In the genomic region with DNA sequence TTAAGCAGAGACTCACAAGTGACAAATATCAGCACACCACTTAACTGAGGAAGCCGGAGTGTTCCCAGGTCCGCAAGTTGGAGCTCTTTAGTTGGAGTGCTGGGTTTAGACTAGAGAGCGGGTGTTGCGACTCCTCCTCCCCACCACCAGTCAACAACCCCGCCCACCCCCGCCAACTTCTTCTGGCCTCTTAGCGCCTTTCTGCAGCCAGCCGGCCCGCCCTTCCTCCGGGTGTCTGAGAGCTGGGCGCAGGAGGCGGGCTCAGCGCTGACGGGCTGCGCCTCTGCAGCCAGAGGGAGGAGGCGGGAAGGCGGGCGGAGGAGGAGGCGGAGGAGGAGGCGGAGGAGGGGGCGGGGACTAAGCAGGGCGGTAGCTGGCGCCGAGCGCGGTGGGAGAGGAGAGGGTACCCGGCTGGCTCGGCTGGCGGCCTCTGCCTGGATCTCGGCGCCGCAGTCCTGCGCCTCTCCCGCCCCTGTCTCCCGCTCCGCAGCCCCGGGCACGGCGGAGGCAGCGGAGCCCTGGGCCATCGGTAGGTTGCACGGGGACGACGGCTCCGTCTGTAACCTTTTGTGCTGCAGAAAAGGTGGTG, we compare ENCODE assay signal across 8 cellular contexts. TPM values are rescaled to one million over a fixed set of nuclear protein-coding genes. Genes with fewer than 3 reads are reported as not detected.
DNase-seq lines count a peak whose midpoint lies in the region; ATAC-seq and TF ChIP-seq lines count a peak whose summit lies in the region.

A gene with protein sequence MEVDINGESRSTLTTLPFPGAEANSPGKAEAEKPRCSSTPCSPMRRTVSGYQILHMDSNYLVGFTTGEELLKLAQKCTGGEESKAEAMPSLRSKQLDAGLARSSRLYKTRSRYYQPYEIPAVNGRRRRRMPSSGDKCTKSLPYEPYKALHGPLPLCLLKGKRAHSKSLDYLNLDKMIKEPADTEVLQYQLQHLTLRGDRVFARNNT (plus strand): TSS at position 396 of the 589 bp plus-strand sequence. CDS start 17,157 bp downstream, outside the sequence.

- peak; percentile 79 for ATAC-seq in GM21723 (IDR thresholded peaks at IDR 0.05; ENCODE audit: unreplicated experiment)

- peak within 1 kb of the TSS; percentile 93 to 97 for H3K27ac ChIP-seq in mucosa of rectum (ENCODE audit: low read depth in 2 of 2, low read length in 2 of 2)

- H3K4me3 ChIP-seq in mucosa of rectum (ENCODE audit: low read length in 2 of 2): peak within 1 kb of the TSS; percentile 80 to 90

- no peaks in the 10 kb centered on the region for H3K27me3 ChIP-seq in mucosa of rectum (ENCODE audit: control insufficient read depth in 2 of 2, insufficient read depth in 2 of 2, low read length in 2 of 2)

- H3K9me3 ChIP-seq in mucosa of rectum (ENCODE audit: control insufficient read depth in 2 of 2, low read length in 2 of 2): no peaks in the 10 kb centered on the region

- peak within 1 kb of the TSS; percentile 75 to 88 for H3K9ac ChIP-seq in mucosa of rectum (ENCODE audit: low read depth in 1 of 2, low read length in 2 of 2)

- peak; percentile 84 for TF ChIP-seq POLR2A in erythroblast (IDR thresholded peaks at IDR 0.05; ENCODE audit: low read length)

- H3K36me3 ChIP-seq in mucosa of rectum (ENCODE audit: control insufficient read depth in 2 of 2, insufficient read depth in 2 of 2, low read length in 2 of 2): no peaks in the 10 kb centered on the region

- DNase-seq in DMS53 treated with DMSO at 0.1 percent for 48 hours (lab: John Stamatoyannopoulos, UW; ENCODE audit: unreplicated experiment): peak; percentile 85
- DNase-seq in KBM-7: peak; percentile 96
- peak; percentile 92 for DNase-seq in activated T-cell treated with anti-CD3 and anti-CD28 coated beads, Interleukin-2, amount 50 U/mL, for 48 hours
- DNase-seq in erythroblast (lab: John Stamatoyannopoulos, UW): peak; percentile 98 to 99
- peak; percentile 72 to 89 for DNase-seq in stimulated activated CD8-positive, alpha-beta memory T cell treated with anti-CD3 and anti-CD28 coated beads, Interleukin-4, amount 100 ng/mL, for 4 hours (ENCODE audit: low read depth in 2 of 2, low spot score in 1 of 2)

- peaks cover 4 to 23% of the 10 kb centered on the region in 2 donors for H3K4me1 ChIP-seq in mucosa of rectum (ENCODE audit: control insufficient read depth in 2 of 2, insufficient read depth in 2 of 2, low read length in 2 of 2)

- in situ Hi-C loops in KBM-7 (cut with MboI; ENCODE audit: low pct_unique_long_range_greater_than_20kb, low sequenced_read_pairs): no loop called here

TF ChIP-seq in PFSK-1, 5 proteins besides CTCF, POLR2A, EP300 and RAD21:
- TF ChIP-seq, protein P1, sequence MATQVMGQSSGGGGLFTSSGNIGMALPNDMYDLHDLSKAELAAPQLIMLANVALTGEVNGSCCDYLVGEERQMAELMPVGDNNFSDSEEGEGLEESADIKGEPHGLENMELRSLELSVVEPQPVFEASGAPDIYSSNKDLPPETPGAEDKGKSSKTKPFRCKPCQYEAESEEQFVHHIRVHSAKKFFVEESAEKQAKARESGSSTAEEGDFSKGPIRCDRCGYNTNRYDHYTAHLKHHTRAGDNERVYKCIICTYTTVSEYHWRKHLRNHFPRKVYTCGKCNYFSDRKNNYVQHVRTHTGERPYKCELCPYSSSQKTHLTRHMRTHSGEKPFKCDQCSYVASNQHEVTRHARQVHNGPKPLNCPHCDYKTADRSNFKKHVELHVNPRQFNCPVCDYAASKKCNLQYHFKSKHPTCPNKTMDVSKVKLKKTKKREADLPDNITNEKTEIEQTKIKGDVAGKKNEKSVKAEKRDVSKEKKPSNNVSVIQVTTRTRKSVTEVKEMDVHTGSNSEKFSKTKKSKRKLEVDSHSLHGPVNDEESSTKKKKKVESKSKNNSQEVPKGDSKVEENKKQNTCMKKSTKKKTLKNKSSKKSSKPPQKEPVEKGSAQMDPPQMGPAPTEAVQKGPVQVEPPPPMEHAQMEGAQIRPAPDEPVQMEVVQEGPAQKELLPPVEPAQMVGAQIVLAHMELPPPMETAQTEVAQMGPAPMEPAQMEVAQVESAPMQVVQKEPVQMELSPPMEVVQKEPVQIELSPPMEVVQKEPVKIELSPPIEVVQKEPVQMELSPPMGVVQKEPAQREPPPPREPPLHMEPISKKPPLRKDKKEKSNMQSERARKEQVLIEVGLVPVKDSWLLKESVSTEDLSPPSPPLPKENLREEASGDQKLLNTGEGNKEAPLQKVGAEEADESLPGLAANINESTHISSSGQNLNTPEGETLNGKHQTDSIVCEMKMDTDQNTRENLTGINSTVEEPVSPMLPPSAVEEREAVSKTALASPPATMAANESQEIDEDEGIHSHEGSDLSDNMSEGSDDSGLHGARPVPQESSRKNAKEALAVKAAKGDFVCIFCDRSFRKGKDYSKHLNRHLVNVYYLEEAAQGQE (IDR thresholded peaks at IDR 0.05; ENCODE audit: insufficient read depth in 1 of 2, low read depth in 2 of 2, low read length in 2 of 2): peak in 1 of 2 experiments; percentile 23; a peak in 1 of 4 replicates
- no peak for TF ChIP-seq SIN3A (IDR thresholded peaks at IDR 0.05; ENCODE audit: borderline replicate concordance, insufficient read depth, low read length)
- peak; percentile 84 for TF ChIP-seq POLR2AphosphoS5 (IDR thresholded peaks at IDR 0.05; ENCODE audit: low read depth, low read length)
- TF ChIP-seq TAF1 (IDR thresholded peaks at IDR 0.05; ENCODE audit: borderline replicate concordance, insufficient read depth, low read length): peak; percentile 82; the same call in 1 of the 2 replicates
- peak; percentile 95 for TF ChIP-seq FOXP2 (optimal IDR thresholded peaks at IDR 0.05; ENCODE audit: borderline replicate concordance, extremely low read depth, extremely low read length, insufficient read depth)

RNA-seq across cellular contexts. Expression of the gene that starts here (rescaled TPM):
- 7.1 TPM for polyA plus RNA-seq in PFSK-1 (2012; ENCODE audit: insufficient read length, low read depth)

Comparison
In these comparisons a context has a peak if more than half of its experiments do, and no peak if none do; other contexts are left out.
1. Peak in every context shown above with its lines: DNase-seq, ATAC-seq, H3K4me3 ChIP-seq and H3K27ac ChIP-seq.